In genomic region chr17:28057731-28058246, GRCh38 we compare ENCODE assay signal across 1 cellular context.
TF ChIP-seq lines count a peak whose summit lies in the region.

No MANE protein-coding gene starts in this region.

TF ChIP-seq in HEK293, 187 proteins besides CTCF, POLR2A, EP300 and RAD21 (continued from another document):
- TF ChIP-seq ZNF473 (tag by site-specific recombination; IDR thresholded peaks at IDR 0.05) (no peak), ZNF223 (tag by site-specific recombination; IDR thresholded peaks at IDR 0.05) (no peak), ZNF138 (tag by site-specific recombination; IDR thresholded peaks at IDR 0.05; ENCODE audit: borderline replicate concordance) (no peak), ZNF544 (tag by site-specific recombination; IDR thresholded peaks at IDR 0.05) (no peak), SCRT2 (tag by site-specific recombination; IDR thresholded peaks at IDR 0.05) (peak; percentile 49; the same call in 1 of the 2 replicates), ZNF114 (tag by site-specific recombination; IDR thresholded peaks at IDR 0.05) (no peak), ZNF26 (tag by site-specific recombination; IDR thresholded peaks at IDR 0.05) (no peak), ZBTB20 (tag by site-specific recombination; IDR thresholded peaks at IDR 0.05) (no peak), ZNF558 (tag by site-specific recombination; IDR thresholded peaks at IDR 0.05) (no peak), ZNF248 (tag by site-specific recombination; IDR thresholded peaks at IDR 0.05) (no peak), ZNF24 (tag by site-specific recombination; IDR thresholded peaks at IDR 0.05) (no peak), ZNF510 (tag by site-specific recombination; IDR thresholded peaks at IDR 0.05; ENCODE audit: insufficient replicate concordance) (no peak), ZFP69B (tag by site-specific recombination; IDR thresholded peaks at IDR 0.05) (no peak), ZNF791 (tag by site-specific recombination; IDR thresholded peaks at IDR 0.05) (no peak), ZNF19 (tag by site-specific recombination; IDR thresholded peaks at IDR 0.05; ENCODE audit: low read depth) (no peak), ZNF354C (tag by site-specific recombination; IDR thresholded peaks at IDR 0.05; ENCODE audit: borderline replicate concordance, low read depth) (no peak), FEZF1 (tag by site-specific recombination; IDR thresholded peaks at IDR 0.05) (0 out of 2 replicates have a peak, but pooled peaks have one; percentile 9), ZNF677 (tag by site-specific recombination; IDR thresholded peaks at IDR 0.05) (no peak), ZNF629 (tag by site-specific recombination; IDR thresholded peaks at IDR 0.05) (peak; percentile 40; the same call in 1 of the 2 replicates), KLF1 (tag by site-specific recombination; IDR thresholded peaks at IDR 0.05) (no peak), ZNF324 (tag by site-specific recombination; IDR thresholded peaks at IDR 0.05) (no peak), ZNF707 (tag by site-specific recombination; IDR thresholded peaks at IDR 0.05) (no peak), ZNF175 (tag by site-specific recombination; IDR thresholded peaks at IDR 0.05) (no peak), YY1 (tag by site-specific recombination; IDR thresholded peaks at IDR 0.05) (no peak), TRIM28 (IDR thresholded peaks at IDR 0.05; ENCODE audit: borderline replicate concordance, low read length) (peak; percentile 76; the same call in 1 of the 2 replicates), ZBTB17 (tag by site-specific recombination; IDR thresholded peaks at IDR 0.05) (no peak), ZBTB44 (tag by site-specific recombination; IDR thresholded peaks at IDR 0.05) (no peak), ZNF155 (tag by site-specific recombination; IDR thresholded peaks at IDR 0.05) (no peak), ZBTB8A (tag by site-specific recombination; IDR thresholded peaks at IDR 0.05) (no peak), GLI2 (tag by site-specific recombination; IDR thresholded peaks at IDR 0.05; ENCODE audit: borderline replicate concordance, low read depth) (no peak), PRDM6 (tag by site-specific recombination; IDR thresholded peaks at IDR 0.05) (peak; percentile 56), ZNF140 (tag by site-specific recombination; IDR thresholded peaks at IDR 0.05) (no peak), ZNF571 (tag by site-specific recombination; IDR thresholded peaks at IDR 0.05) (no peak), ZNF274 (IDR thresholded peaks at IDR 0.05; ENCODE audit: low read length) (no peak), ZNF274 (tag by site-specific recombination; IDR thresholded peaks at IDR 0.05; ENCODE audit: borderline replicate concordance) (no peak), IKZF3 (tag by site-specific recombination; IDR thresholded peaks at IDR 0.05) (no peak), KLF17 (tag by site-specific recombination; IDR thresholded peaks at IDR 0.05) (peak; percentile 22; the same call in 1 of the 2 replicates), ZNF785 (tag by site-specific recombination; IDR thresholded peaks at IDR 0.05) (no peak), PRDM10 (tag by site-specific recombination; IDR thresholded peaks at IDR 0.05) (no peak), ZNF426 (tag by site-specific recombination; IDR thresholded peaks at IDR 0.05) (no peak), SP7 (tag by site-specific recombination; IDR thresholded peaks at IDR 0.05) (0 out of 2 replicates have a peak, but pooled peaks have one; percentile 29), ZNF654 (tag by site-specific recombination; IDR thresholded peaks at IDR 0.05; ENCODE audit: low read depth) (0 out of 2 replicates have a peak, but pooled peaks have one; percentile 3), OVOL3 (tag by site-specific recombination; IDR thresholded peaks at IDR 0.05) (no peak), GLIS1 (tag by site-specific recombination; IDR thresholded peaks at IDR 0.05) (no peak), ZSCAN5A (tag by site-specific recombination; IDR thresholded peaks at IDR 0.05) (no peak), ZBTB7A (tag by site-specific recombination; IDR thresholded peaks at IDR 0.05; ENCODE audit: low read depth) (no peak), HIC1 (tag by site-specific recombination; IDR thresholded peaks at IDR 0.05) (no peak), INSM2 (tag by site-specific recombination; IDR thresholded peaks at IDR 0.05) (no peak), KLF9 (tag by site-specific recombination; IDR thresholded peaks at IDR 0.05; ENCODE audit: low read depth) (no peak), ZNF514 (tag by site-specific recombination; IDR thresholded peaks at IDR 0.05) (no peak), REST (tag by site-specific recombination; IDR thresholded peaks at IDR 0.05) (no peak)
